Comparison of ENCODE assay signal across 12 cellular contexts in the genomic region with DNA sequence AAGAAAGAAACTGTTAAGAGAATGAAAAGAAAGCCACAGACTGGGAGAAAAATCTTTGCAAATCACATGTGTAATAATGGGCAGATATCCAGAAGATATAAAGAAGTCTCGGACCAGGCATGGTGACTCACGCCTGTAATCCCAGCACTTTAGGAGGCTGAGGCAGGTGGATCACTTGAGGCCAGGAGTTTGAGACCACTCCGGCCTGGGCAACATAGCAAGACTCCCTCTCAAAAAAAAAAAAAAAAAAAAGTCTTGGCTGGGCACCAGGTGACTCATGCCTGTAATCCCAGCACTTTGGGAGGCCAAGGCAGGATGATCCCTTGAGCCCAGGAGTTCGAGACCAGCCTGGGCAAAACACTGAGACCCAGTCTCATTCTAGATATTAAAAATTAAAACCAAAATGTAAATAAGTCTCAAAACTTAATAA. TPM values are rescaled to one million over a fixed set of nuclear protein-coding genes. Genes with fewer than 3 reads are reported as not detected.
DNase-seq lines count a peak whose midpoint lies in the region; ATAC-seq, FAIRE-seq and TF ChIP-seq lines count a peak whose summit lies in the region.
"Not testable (repeated sequence)": the region's sequence is repeated elsewhere in the genome, so short reads cannot be mapped to it uniquely, and the experiment has no call there.
"Had no signal": no experiment of that assay in that cellular context is flagged by ENCODE, and none has a peak within 500 bp of the region (broad histone marks: within the 10 kb centered on the region; RNA-seq: fewer than 3 reads in every experiment).

No MANE protein-coding gene starts in this region.

- TF ChIP-seq RAD21 in IMR-90 (IDR thresholded peaks at IDR 0.05; ENCODE audit: low read length); HepG2 (CRISPR knock-in tag; IDR thresholded peaks at IDR 0.05): not testable (repeated sequence)

- H3K4me2 ChIP-seq in IMR-90 (ENCODE audit: low read depth, low read length); HepG2 (ENCODE audit: low read depth, low read length): not testable (repeated sequence)
- H3K4me2 ChIP-seq in parathyroid adenoma (ENCODE audit: low read length) = peak overlapping the region; percentile 75

- intact Hi-C loops in IMR-90 (cut with micrococcal nuclease); body of pancreas (cut with DNase I); HepG2 (cut with micrococcal nuclease; ENCODE audit: unreplicated experiment): not testable (repeated sequence)
- intact Hi-C loops in activated B cell treated with CpG ODN at 0.5 μM for 24 hours (cut with micrococcal nuclease) = loop anchor here (10.0 kb wide), 1 partner anchor 46 kb away; the partner anchor contains the start of gene EGFL7

- not testable (repeated sequence) for TF ChIP-seq EP300 in HepG2 (IDR thresholded peaks at IDR 0.05; ENCODE audit: low read depth in 2 of 2, low read length in 2 of 2); HepG2 (CRISPR knock-in tag; IDR thresholded peaks at IDR 0.05; ENCODE audit: borderline replicate concordance)

- not testable (repeated sequence) for H3K18ac ChIP-seq in IMR-90 (ENCODE audit: low read depth, low read length)

- H2BK5ac ChIP-seq in IMR-90 (ENCODE audit: low read depth, low read length, poor library complexity, severe bottlenecking) = not testable (repeated sequence)

- not testable (repeated sequence) for H4K20me1 ChIP-seq in IMR-90 (ENCODE audit: insufficient read depth, low read length); HepG2 (ENCODE audit: insufficient read depth, low read length)

- not testable (repeated sequence) for H4K91ac ChIP-seq in IMR-90 (ENCODE audit: insufficient read depth, low read depth, low read length)

- H3K9ac ChIP-seq in IMR-90 (ENCODE audit: low read depth, low read length); HepG2 (ENCODE audit: insufficient read depth, low read depth, low read length); parathyroid adenoma: not testable (repeated sequence)

- not testable (repeated sequence) for H3K23ac ChIP-seq in IMR-90 (ENCODE audit: low read depth, low read length)

- CTCF ChIA-PET in IMR-90 (lab: Yijun Ruan, JAX) = interaction anchor here (0.7 kb wide), 1 partner anchor 267 kb away, joined by 8 read pairs; no protein-coding TSS in a partner anchor
- CTCF ChIA-PET in activated B cell treated with CpG ODN at 0.5 μM for 24 hours (lab: Charles Lee); HepG2 (lab: Yijun Ruan, JAX; ENCODE audit: low intra/inter-chr PET ratio, low total read pairs): not testable (repeated sequence)

- H3K79me2 ChIP-seq in HepG2 (ENCODE audit: insufficient read depth, low read length); parathyroid adenoma: not testable (repeated sequence)

- not testable (repeated sequence) for H3K9me1 ChIP-seq in IMR-90 (ENCODE audit: insufficient read depth, low read length)

- not testable (repeated sequence) for H2AK9ac ChIP-seq in IMR-90 (replicated peaks; ENCODE audit: low read depth, low read length, poor library complexity)

- H3K14ac ChIP-seq in IMR-90 (replicated peaks; ENCODE audit: low read depth, low read length) = not testable (repeated sequence)

- POLR2A ChIA-PET in IMR-90 (lab: Charles Lee; ENCODE audit: unreplicated experiment); HepG2 (lab: Yijun Ruan, JAX): not testable (repeated sequence)
- POLR2A ChIA-PET in activated B cell treated with CpG ODN at 0.5 μM for 24 hours (lab: Charles Lee) = interaction anchor here (0.9 to 1.1 kb wide), 2 partner anchors 16 to 384 kb away, joined by 5 to 7 read pairs; no protein-coding TSS in a partner anchor

- DNase-seq in Daoy (ENCODE audit: low read depth) (peak; percentile 46), IMR-90 (peak; percentile 61), body of pancreas (peak in 2 of 4 donors; percentile 29 to 40), fibroblast of mammary gland (ENCODE audit: low read depth) (peak; percentile 56)
- DNase-seq in activated B cell treated with CpG ODN at 0.5 μM for 24 hours; HepG2 (ENCODE audit: low spot score): not testable (repeated sequence)

- TF ChIP-seq POLR2A in IMR-90 (IDR thresholded peaks at IDR 0.05; ENCODE audit: low read depth, low read length); body of pancreas (IDR thresholded peaks at IDR 0.05); HepG2 (IDR thresholded peaks at IDR 0.05; ENCODE audit: insufficient read depth in 1 of 2, low read depth in 2 of 2, low read length in 2 of 2): not testable (repeated sequence)

- not testable (repeated sequence) for FAIRE-seq in HepG2 (lab: Jason Lieb, UNC)

- not testable (repeated sequence) for H3K4me1 ChIP-seq in IMR-90 (ENCODE audit: control insufficient read depth, insufficient read depth, low read length); parathyroid adenoma
- H3K4me1 ChIP-seq in body of pancreas (peaks cover 23% of the 10 kb centered on the region), HepG2 (ENCODE audit: insufficient read depth, low read length) (peaks cover 29% of the 10 kb centered on the region)

- H2BK120ac ChIP-seq in IMR-90 (ENCODE audit: low read depth, low read length) = not testable (repeated sequence)

- H3K9me3 ChIP-seq in IMR-90 (ENCODE audit: control insufficient read depth, insufficient read depth, low read length); body of pancreas; HepG2 (ENCODE audit: low read length); parathyroid adenoma (ENCODE audit: control insufficient read depth, low read length): not testable (repeated sequence)

- dilution Hi-C loops in IMR-90 (cut with HindIII; ENCODE audit: low sequenced_read_pairs, unreplicated experiment) = not testable (repeated sequence)

- not testable (repeated sequence) for H3K27ac Mint-ChIP-seq in activated B cell treated with CpG ODN at 0.5 μM for 24 hours

- H2AFZ ChIP-seq in IMR-90 (replicated peaks; ENCODE audit: low read length, poor library complexity); HepG2 (ENCODE audit: low read length); parathyroid adenoma: not testable (repeated sequence)

- H3K4me3 ChIP-seq in IMR-90 (ENCODE audit: insufficient read depth, low read depth, low read length); body of pancreas; fibroblast of mammary gland (ENCODE audit: control insufficient read depth, low read depth, low read length); HepG2 (replicated peaks in 1 of 3; ENCODE audit: insufficient read depth in 1 of 3, low read depth in 2 of 3, low read length in 3 of 3): not testable (repeated sequence)
- H3K4me3 ChIP-seq in parathyroid adenoma (ENCODE audit: low read depth, low read length) = peak overlapping the region; percentile 14

- not testable (repeated sequence) for H3K9me3 Mint-ChIP-seq in activated B cell treated with CpG ODN at 0.5 μM for 24 hours

- not testable (repeated sequence) for ATAC-seq in IMR-90 (ENCODE audit: low read depth); activated B cell treated with CpG ODN at 0.5 μM for 24 hours (ENCODE audit: low read depth); HepG2
- peak; percentile 18 for ATAC-seq in body of pancreas

- not testable (repeated sequence) for H3K4ac ChIP-seq in IMR-90 (ENCODE audit: low read depth, low read length)

- not testable (repeated sequence) for TF ChIP-seq CTCF in IMR-90 (conservative IDR thresholded peaks at IDR 0.05; ENCODE audit: low read depth, low read length); activated B cell treated with CpG ODN at 0.5 μM for 24 hours (IDR thresholded peaks at IDR 0.05); body of pancreas (IDR thresholded peaks at IDR 0.05); fibroblast of mammary gland (conservative IDR thresholded peaks at IDR 0.05; ENCODE audit: control insufficient read depth, insufficient read depth, low read depth, low read length); HepG2 (CRISPR knock-in tag; IDR thresholded peaks at IDR 0.05); parathyroid adenoma (IDR thresholded peaks at IDR 0.05)

- WGBS in IMR-90 (ENCODE audit: extremely low coverage in 2 of 2, insufficient read length in 1 of 2), 2 experiments = 80% methylated on average over 1 of the region's 4 CpGs; no CpG with 5 or more reads in 1 of the 2 experiments
- WGBS in body of pancreas, 2 donors = 40 to 45% methylated on average over 4 of the region's 4 CpGs
- 18% methylated on average over 4 of the region's 4 CpGs for WGBS in HepG2 (ENCODE audit: low lambda C conversion rate)

- H2BK15ac ChIP-seq in IMR-90 (ENCODE audit: low read depth, low read length) = not testable (repeated sequence)

- H4K5ac ChIP-seq in IMR-90 (ENCODE audit: low read depth, low read length) = not testable (repeated sequence)

- peaks cover 22% of the 10 kb centered on the region for H3K4me1 Mint-ChIP-seq in activated B cell treated with CpG ODN at 0.5 μM for 24 hours

- not testable (repeated sequence) for BruUV-seq in IMR-90 (replicated peaks; lab: Mats Ljungman, UMichigan); HepG2 (replicated peaks; lab: Mats Ljungman, UMichigan)

- not testable (repeated sequence) for H3K56ac ChIP-seq in IMR-90 (ENCODE audit: extremely low read depth, insufficient read depth, low read length)

- not testable (repeated sequence) for H2BK20ac ChIP-seq in IMR-90 (ENCODE audit: low read depth, low read length)

- H3K79me1 ChIP-seq in IMR-90 (ENCODE audit: low read depth in 1 of 2, low read length in 2 of 2) = not testable (repeated sequence)

- in situ Hi-C loops in IMR-90 (cut with MboI; ENCODE audit: low sequenced_read_pairs); HepG2 (cut with HindIII; ENCODE audit: extremely low pct_ligation_motif_present, low pct_unique_long_range_greater_than_20kb): not testable (repeated sequence)

- H3K27me3 ChIP-seq in IMR-90 (ENCODE audit: control insufficient read depth, insufficient read depth, low read length) = peaks cover 17% of the 10 kb centered on the region
- H3K27me3 ChIP-seq in body of pancreas; parathyroid adenoma (ENCODE audit: control insufficient read depth, insufficient read depth, low read length): not testable (repeated sequence)
- H3K27me3 ChIP-seq in HepG2 (ENCODE audit: control insufficient read depth in 1 of 2, insufficient read depth in 2 of 2, low read length in 2 of 2) = peaks cover 11 to 54% of the 10 kb centered on the region in 2 experiments; a peak in 3 of 5 replicates

- H4K8ac ChIP-seq in IMR-90 (ENCODE audit: low read depth in 2 of 2, low read length in 2 of 2) = not testable (repeated sequence)

- H3K4me3 Mint-ChIP-seq in activated B cell treated with CpG ODN at 0.5 μM for 24 hours = peak overlapping the region; percentile 69

- not testable (repeated sequence) for H3K36me3 Mint-ChIP-seq in activated B cell treated with CpG ODN at 0.5 μM for 24 hours (ENCODE audit: low read depth)

- peaks cover 14% of the 10 kb centered on the region for H3K27me3 Mint-ChIP-seq in activated B cell treated with CpG ODN at 0.5 μM for 24 hours

- H2AK5ac ChIP-seq in IMR-90 (ENCODE audit: low read depth, low read length) = not testable (repeated sequence)

- not testable (repeated sequence) for H3K36me3 ChIP-seq in IMR-90 (ENCODE audit: control insufficient read depth, insufficient read depth, low read length); body of pancreas (replicated peaks in 1 of 2; ENCODE audit: insufficient read depth in 1 of 2, low read depth in 2 of 2); HepG2 (replicated peaks in 1 of 2; ENCODE audit: control insufficient read depth in 1 of 2, insufficient read depth in 2 of 2, low read length in 2 of 2); parathyroid adenoma (ENCODE audit: control insufficient read depth, insufficient read depth, low read length)

- not testable (repeated sequence) for H3K27ac ChIP-seq in IMR-90 (ENCODE audit: insufficient read depth, low read length); body of pancreas; HepG2 (ENCODE audit: extremely low read length, insufficient read depth, low read length); parathyroid adenoma

RNA-seq across cellular contexts. Expression of gene DIPK1B, which starts 1.1 kb away (rescaled TPM):
- total RNA-seq in Daoy (2014; rRNA removed; shearing (Covaris generic)) = 6.6 and 6.8 TPM in 2 replicates
- total RNA-seq in IMR-90 (2012; rRNA removed) (3.1 and 3.4 TPM in 2 replicates), activated B cell treated with CpG ODN at 0.5 μM for 24 hours (1.5 and 2.2 TPM in 2 replicates), body of pancreas (10 to 100 TPM in 1 of 2 donors, 1 to 10 TPM in 1; 2.0 to 25.7 TPM), HepG2 (2016; rRNA removed; fragmentation: Illumina TruSeq; extraction: Trizol) (0.18 and 0.28 TPM in 2 replicates)
- polyA plus RNA-seq in IMR-90 (2012; rRNA removed) (7.1 and 8.5 TPM in 2 replicates), HepG2 (2011; rRNA removed) (3.9 and 7.2 TPM in 2 replicates)
- polyA plus RNA-seq in IMR-90 (2012; cell fraction: cytosol; rRNA removed) = 7.2 and 17.0 TPM in 2 replicates
- 9.5 and 25.7 TPM in 2 replicates for polyA plus RNA-seq in IMR-90 (2012; cell fraction: nucleus; rRNA removed; ENCODE audit: low replicate concordance)
- 0.91 and 1.1 TPM in 2 replicates for total RNA-seq in HepG2 (2016; cell fraction: cytosol; rRNA removed; fragmentation: Illumina TruSeq; extraction: Trizol; ENCODE audit: low read depth)
- 0.28 and 0.41 TPM in 2 replicates for total RNA-seq in HepG2 (2016; cell fraction: insoluble cytoplasmic fraction; rRNA removed; fragmentation: Illumina TruSeq; extraction: Trizol)
- 0.99 and 1.2 TPM in 2 replicates for total RNA-seq in HepG2 (2016; cell fraction: membrane; rRNA removed; fragmentation: Illumina TruSeq; extraction: Trizol)
- total RNA-seq in HepG2 (2016; cell fraction: nucleus; rRNA removed; fragmentation: Illumina TruSeq; extraction: Trizol) = 0.16 TPM in 1 of 2 replicates, not detected in the other
- 4.8 and 7.5 TPM in 2 replicates for polyA plus RNA-seq in HepG2 (2011; cell fraction: cytosol; rRNA removed)
- polyA plus RNA-seq in HepG2 (2011; cell fraction: nucleus; rRNA removed) = 17.3 and 19.2 TPM in 2 replicates
- 3.2 TPM in 2 replicates for polyA plus RNA-seq in HepG2 (2012)
- 1.3 TPM in 2 replicates for polyA plus RNA-seq in HepG2 (2016; cell fraction: cytosol; fragmentation: Illumina TruSeq; extraction: Trizol; ENCODE audit: low read depth)
- polyA plus RNA-seq in HepG2 (2016; cell fraction: insoluble cytoplasmic fraction; fragmentation: Illumina TruSeq; extraction: Trizol; ENCODE audit: low read depth) = 0.28 and 0.45 TPM in 2 replicates
- 1.1 TPM in 2 replicates for polyA plus RNA-seq in HepG2 (2016; cell fraction: membrane; fragmentation: Illumina TruSeq; extraction: Trizol; ENCODE audit: low read depth)
- polyA plus RNA-seq in HepG2 (2016; cell fraction: nucleus; fragmentation: Illumina TruSeq; extraction: Trizol; ENCODE audit: insufficient read depth, low read depth) = 0.56 and 0.57 TPM in 2 replicates
- polyA minus RNA-seq in HepG2 (2011; rRNA and poly(A)+ RNA removed; ENCODE audit: low replicate concordance) = 0.07 and 7.1 TPM in 2 replicates
- polyA minus RNA-seq in HepG2 (2011; cell fraction: cytosol; rRNA and poly(A)+ RNA removed) = 2.7 and 3.6 TPM in 2 replicates
- 1.2 TPM in 2 replicates for polyA minus RNA-seq in HepG2 (2011; cell fraction: nucleus; rRNA and poly(A)+ RNA removed)

RNA-seq across cellular contexts. Expression of gene AGPAT2, which starts 24.0 kb away (rescaled TPM):
- total RNA-seq in Daoy (2014; rRNA removed; shearing (Covaris generic)) = 46.5 and 51.3 TPM in 2 replicates
- total RNA-seq in IMR-90 (2012; rRNA removed) (16.1 and 18.9 TPM in 2 replicates), activated B cell treated with CpG ODN at 0.5 μM for 24 hours (16.6 and 17.1 TPM in 2 replicates), body of pancreas (100 to 1,000 TPM in 1 of 2 donors, 10 to 100 TPM in 1; 94.2 to 275 TPM), HepG2 (2016; rRNA removed; fragmentation: Illumina TruSeq; extraction: Trizol) (2.5 and 3.9 TPM in 2 replicates)
- polyA plus RNA-seq in IMR-90 (2012; rRNA removed) (37.2 and 39.5 TPM in 2 replicates), HepG2 (2011; rRNA removed) (25.8 and 33.0 TPM in 2 replicates)
- 22.2 and 63.1 TPM in 2 replicates for polyA plus RNA-seq in IMR-90 (2012; cell fraction: cytosol; rRNA removed)
- 54.0 and 103 TPM in 2 replicates for polyA plus RNA-seq in IMR-90 (2012; cell fraction: nucleus; rRNA removed; ENCODE audit: low replicate concordance)
- total RNA-seq in HepG2 (2016; cell fraction: cytosol; rRNA removed; fragmentation: Illumina TruSeq; extraction: Trizol; ENCODE audit: low read depth) = 5.2 and 5.9 TPM in 2 replicates
- total RNA-seq in HepG2 (2016; cell fraction: insoluble cytoplasmic fraction; rRNA removed; fragmentation: Illumina TruSeq; extraction: Trizol) = 2.1 and 3.5 TPM in 2 replicates
- total RNA-seq in HepG2 (2016; cell fraction: membrane; rRNA removed; fragmentation: Illumina TruSeq; extraction: Trizol) = 6.3 and 6.7 TPM in 2 replicates
- total RNA-seq in HepG2 (2016; cell fraction: nucleus; rRNA removed; fragmentation: Illumina TruSeq; extraction: Trizol) = 3.1 and 3.9 TPM in 2 replicates
- polyA plus RNA-seq in HepG2 (2011; cell fraction: cytosol; rRNA removed) = 34.1 and 37.6 TPM in 2 replicates
- 32.1 and 35.6 TPM in 2 replicates for polyA plus RNA-seq in HepG2 (2011; cell fraction: nucleus; rRNA removed)
- polyA plus RNA-seq in HepG2 (2012) = 9.3 and 10.6 TPM in 2 replicates
- 8.4 and 9.1 TPM in 2 replicates for polyA plus RNA-seq in HepG2 (2016; cell fraction: cytosol; fragmentation: Illumina TruSeq; extraction: Trizol; ENCODE audit: low read depth)
- polyA plus RNA-seq in HepG2 (2016; cell fraction: insoluble cytoplasmic fraction; fragmentation: Illumina TruSeq; extraction: Trizol; ENCODE audit: low read depth) = 3.6 and 3.8 TPM in 2 replicates
- polyA plus RNA-seq in HepG2 (2016; cell fraction: membrane; fragmentation: Illumina TruSeq; extraction: Trizol; ENCODE audit: low read depth) = 9.7 and 9.8 TPM in 2 replicates
- 8.2 and 8.4 TPM in 2 replicates for polyA plus RNA-seq in HepG2 (2016; cell fraction: nucleus; fragmentation: Illumina TruSeq; extraction: Trizol; ENCODE audit: insufficient read depth, low read depth)
- 34.1 and 96.5 TPM in 2 replicates for polyA minus RNA-seq in HepG2 (2011; rRNA and poly(A)+ RNA removed; ENCODE audit: low replicate concordance)
- 12.3 and 17.9 TPM in 2 replicates for polyA minus RNA-seq in HepG2 (2011; cell fraction: cytosol; rRNA and poly(A)+ RNA removed)
- polyA minus RNA-seq in HepG2 (2011; cell fraction: nucleus; rRNA and poly(A)+ RNA removed) = 6.1 and 6.2 TPM in 2 replicates

RNA-seq across cellular contexts. Expression of gene LCN10, which starts 31.5 kb away (rescaled TPM):
- not detected in 2 replicates for total RNA-seq in Daoy (2014; rRNA removed; shearing (Covaris generic))
- not detected in 2 replicates for total RNA-seq in IMR-90 (2012; rRNA removed)
- polyA plus RNA-seq in IMR-90 (2012; rRNA removed) = not detected in 2 replicates
- 0.03 TPM in 1 of 2 replicates, not detected in the other for polyA plus RNA-seq in IMR-90 (2012; cell fraction: cytosol; rRNA removed)
- not detected in 2 replicates for polyA plus RNA-seq in IMR-90 (2012; cell fraction: nucleus; rRNA removed; ENCODE audit: low replicate concordance)
- 13.7 and 15.9 TPM in 2 replicates for total RNA-seq in activated B cell treated with CpG ODN at 0.5 μM for 24 hours
- total RNA-seq in body of pancreas = 1 to 10 TPM in 1 of 2 donors, under 1 TPM in 1; 0.78 to 4.6 TPM
- 0.14 and 0.53 TPM in 2 replicates for total RNA-seq in HepG2 (2016; rRNA removed; fragmentation: Illumina TruSeq; extraction: Trizol)
- not detected in 2 replicates for total RNA-seq in HepG2 (2016; cell fraction: cytosol; rRNA removed; fragmentation: Illumina TruSeq; extraction: Trizol; ENCODE audit: low read depth)
- 0.13 and 0.19 TPM in 2 replicates for total RNA-seq in HepG2 (2016; cell fraction: insoluble cytoplasmic fraction; rRNA removed; fragmentation: Illumina TruSeq; extraction: Trizol)
- total RNA-seq in HepG2 (2016; cell fraction: membrane; rRNA removed; fragmentation: Illumina TruSeq; extraction: Trizol) = 0.34 TPM in 2 replicates
- 0.22 TPM in 1 of 2 replicates, not detected in the other for total RNA-seq in HepG2 (2016; cell fraction: nucleus; rRNA removed; fragmentation: Illumina TruSeq; extraction: Trizol)
- polyA plus RNA-seq in HepG2 (2011; rRNA removed) = 0.61 and 0.84 TPM in 2 replicates
- 0.82 and 1.0 TPM in 2 replicates for polyA plus RNA-seq in HepG2 (2011; cell fraction: cytosol; rRNA removed)
- polyA plus RNA-seq in HepG2 (2011; cell fraction: nucleus; rRNA removed) = 0.85 and 1.8 TPM in 2 replicates
- 1.5 and 1.8 TPM in 2 replicates for polyA plus RNA-seq in HepG2 (2012)
- polyA plus RNA-seq in HepG2 (2016; cell fraction: cytosol; fragmentation: Illumina TruSeq; extraction: Trizol; ENCODE audit: low read depth) = 0.18 and 0.24 TPM in 2 replicates
- 0.27 and 0.43 TPM in 2 replicates for polyA plus RNA-seq in HepG2 (2016; cell fraction: insoluble cytoplasmic fraction; fragmentation: Illumina TruSeq; extraction: Trizol; ENCODE audit: low read depth)
- polyA plus RNA-seq in HepG2 (2016; cell fraction: membrane; fragmentation: Illumina TruSeq; extraction: Trizol; ENCODE audit: low read depth) = 0.15 and 0.43 TPM in 2 replicates
- 0.41 and 0.74 TPM in 2 replicates for polyA plus RNA-seq in HepG2 (2016; cell fraction: nucleus; fragmentation: Illumina TruSeq; extraction: Trizol; ENCODE audit: insufficient read depth, low read depth)
- polyA minus RNA-seq in HepG2 (2011; rRNA and poly(A)+ RNA removed; ENCODE audit: low replicate concordance) = 0.30 and 1.0 TPM in 2 replicates
- polyA minus RNA-seq in HepG2 (2011; cell fraction: cytosol; rRNA and poly(A)+ RNA removed) = not detected in 2 replicates
- not detected in 2 replicates for polyA minus RNA-seq in HepG2 (2011; cell fraction: nucleus; rRNA and poly(A)+ RNA removed)
- total RNA-seq: H4 had no signal
- polyA plus RNA-seq: CD14-positive monocyte had no signal

RNA-seq across cellular contexts. Expression of gene LCN6, which starts 37.1 kb away (rescaled TPM):
- total RNA-seq in Daoy (2014; rRNA removed; shearing (Covaris generic)) = not detected in 2 replicates
- total RNA-seq in IMR-90 (2012; rRNA removed) (not detected in 2 replicates), activated B cell treated with CpG ODN at 0.5 μM for 24 hours (not detected in 2 replicates), body of pancreas (not detected), HepG2 (2016; rRNA removed; fragmentation: Illumina TruSeq; extraction: Trizol) (not detected in 2 replicates)
- polyA plus RNA-seq in IMR-90 (2012; rRNA removed) (not detected in 2 replicates), HepG2 (2011; rRNA removed) (not detected in 2 replicates)
- not detected in 2 replicates for polyA plus RNA-seq in IMR-90 (2012; cell fraction: cytosol; rRNA removed)
- polyA plus RNA-seq in IMR-90 (2012; cell fraction: nucleus; rRNA removed; ENCODE audit: low replicate concordance) = not detected in 2 replicates
- total RNA-seq in HepG2 (2016; cell fraction: cytosol; rRNA removed; fragmentation: Illumina TruSeq; extraction: Trizol; ENCODE audit: low read depth) = not detected in 2 replicates
- not detected in 2 replicates for total RNA-seq in HepG2 (2016; cell fraction: insoluble cytoplasmic fraction; rRNA removed; fragmentation: Illumina TruSeq; extraction: Trizol)
- not detected in 2 replicates for total RNA-seq in HepG2 (2016; cell fraction: membrane; rRNA removed; fragmentation: Illumina TruSeq; extraction: Trizol)
- total RNA-seq in HepG2 (2016; cell fraction: nucleus; rRNA removed; fragmentation: Illumina TruSeq; extraction: Trizol) = not detected in 2 replicates
- not detected in 2 replicates for polyA plus RNA-seq in HepG2 (2011; cell fraction: cytosol; rRNA removed)
- not detected in 2 replicates for polyA plus RNA-seq in HepG2 (2011; cell fraction: nucleus; rRNA removed)
- polyA plus RNA-seq in HepG2 (2012) = not detected in 2 replicates
- not detected in 2 replicates for polyA plus RNA-seq in HepG2 (2016; cell fraction: cytosol; fragmentation: Illumina TruSeq; extraction: Trizol; ENCODE audit: low read depth)
- not detected in 2 replicates for polyA plus RNA-seq in HepG2 (2016; cell fraction: insoluble cytoplasmic fraction; fragmentation: Illumina TruSeq; extraction: Trizol; ENCODE audit: low read depth)
- polyA plus RNA-seq in HepG2 (2016; cell fraction: membrane; fragmentation: Illumina TruSeq; extraction: Trizol; ENCODE audit: low read depth) = not detected in 2 replicates
- not detected in 2 replicates for polyA plus RNA-seq in HepG2 (2016; cell fraction: nucleus; fragmentation: Illumina TruSeq; extraction: Trizol; ENCODE audit: insufficient read depth, low read depth)
- polyA minus RNA-seq in HepG2 (2011; rRNA and poly(A)+ RNA removed; ENCODE audit: low replicate concordance) = not detected in 2 replicates
- polyA minus RNA-seq in HepG2 (2011; cell fraction: cytosol; rRNA and poly(A)+ RNA removed) = not detected in 2 replicates
- not detected in 2 replicates for polyA minus RNA-seq in HepG2 (2011; cell fraction: nucleus; rRNA and poly(A)+ RNA removed)
- total RNA-seq: H4; T-helper 1 cell treated with Interleukin-12 subunit alpha and Interleukin-12 subunit beta and Interleukin-4 antibody, amounts not matched to agents 30 ng/mL and 1 ng/mL, for 36 hours had no signal
- polyA plus RNA-seq: CD14-positive monocyte had no signal

RNA-seq across cellular contexts. Expression of gene LCN8, which starts 46.8 kb away (rescaled TPM):
- not detected in 2 replicates for total RNA-seq in Daoy (2014; rRNA removed; shearing (Covaris generic))
- not detected in 2 replicates for total RNA-seq in IMR-90 (2012; rRNA removed)
- not detected in 2 replicates for polyA plus RNA-seq in IMR-90 (2012; rRNA removed)
- not detected in 2 replicates for polyA plus RNA-seq in IMR-90 (2012; cell fraction: cytosol; rRNA removed)
- not detected in 2 replicates for polyA plus RNA-seq in IMR-90 (2012; cell fraction: nucleus; rRNA removed; ENCODE audit: low replicate concordance)
- total RNA-seq in activated B cell treated with CpG ODN at 0.5 μM for 24 hours = 5.3 and 6.9 TPM in 2 replicates
- not detected for total RNA-seq in body of pancreas
- not detected in 2 replicates for total RNA-seq in HepG2 (2016; rRNA removed; fragmentation: Illumina TruSeq; extraction: Trizol)
- not detected in 2 replicates for total RNA-seq in HepG2 (2016; cell fraction: cytosol; rRNA removed; fragmentation: Illumina TruSeq; extraction: Trizol; ENCODE audit: low read depth)
- total RNA-seq in HepG2 (2016; cell fraction: insoluble cytoplasmic fraction; rRNA removed; fragmentation: Illumina TruSeq; extraction: Trizol) = not detected in 2 replicates
- not detected in 2 replicates for total RNA-seq in HepG2 (2016; cell fraction: membrane; rRNA removed; fragmentation: Illumina TruSeq; extraction: Trizol)
- not detected in 2 replicates for total RNA-seq in HepG2 (2016; cell fraction: nucleus; rRNA removed; fragmentation: Illumina TruSeq; extraction: Trizol)
- polyA plus RNA-seq in HepG2 (2011; rRNA removed) = 0.15 TPM in 1 of 2 replicates, not detected in the other
- polyA plus RNA-seq in HepG2 (2011; cell fraction: cytosol; rRNA removed) = 0.01 TPM in 1 of 2 replicates, not detected in the other
- polyA plus RNA-seq in HepG2 (2011; cell fraction: nucleus; rRNA removed) = 0.64 and 1.8 TPM in 2 replicates
- polyA plus RNA-seq in HepG2 (2012) = not detected in 2 replicates
- polyA plus RNA-seq in HepG2 (2016; cell fraction: cytosol; fragmentation: Illumina TruSeq; extraction: Trizol; ENCODE audit: low read depth) = not detected in 2 replicates
- polyA plus RNA-seq in HepG2 (2016; cell fraction: insoluble cytoplasmic fraction; fragmentation: Illumina TruSeq; extraction: Trizol; ENCODE audit: low read depth) = not detected in 2 replicates
- not detected in 2 replicates for polyA plus RNA-seq in HepG2 (2016; cell fraction: membrane; fragmentation: Illumina TruSeq; extraction: Trizol; ENCODE audit: low read depth)
- polyA plus RNA-seq in HepG2 (2016; cell fraction: nucleus; fragmentation: Illumina TruSeq; extraction: Trizol; ENCODE audit: insufficient read depth, low read depth) = not detected in 2 replicates
- polyA minus RNA-seq in HepG2 (2011; rRNA and poly(A)+ RNA removed; ENCODE audit: low replicate concordance) = not detected in 2 replicates
- not detected in 2 replicates for polyA minus RNA-seq in HepG2 (2011; cell fraction: cytosol; rRNA and poly(A)+ RNA removed)
- not detected in 2 replicates for polyA minus RNA-seq in HepG2 (2011; cell fraction: nucleus; rRNA and poly(A)+ RNA removed)
- total RNA-seq: H4; heart left ventricle; Right ventricle myocardium superior; T-helper 1 cell treated with Interleukin-12 subunit alpha and Interleukin-12 subunit beta and Interleukin-4 antibody, amounts not matched to agents 30 ng/mL and 1 ng/mL, for 36 hours had no signal
- polyA plus RNA-seq: CD14-positive monocyte, heart left ventricle had no signal
